ENCODE assay signal across 3 cellular contexts in the genomic region with DNA sequence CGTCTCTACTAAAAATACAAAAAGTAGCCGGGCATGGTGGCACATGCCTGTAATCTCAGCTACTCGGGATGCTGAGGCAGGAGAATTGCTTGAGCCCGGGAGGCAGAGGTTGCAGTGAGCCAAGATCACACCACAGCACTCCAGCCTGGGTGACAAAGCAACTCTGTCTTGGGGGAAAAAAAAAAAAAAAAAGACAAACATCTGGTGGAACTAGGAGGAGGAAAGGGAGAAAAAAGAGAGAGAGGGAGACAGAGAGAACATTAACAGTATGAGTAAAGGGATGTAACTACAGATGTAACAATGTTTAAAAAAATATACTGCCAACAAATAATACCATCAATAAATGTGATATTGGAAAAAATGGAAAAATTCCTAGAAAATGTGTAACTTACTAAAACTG. TPM values are rescaled to one million over a fixed set of nuclear protein-coding genes. Genes with fewer than 3 reads are reported as not detected.
"Had no signal": no experiment of that assay in that cellular context is flagged by ENCODE, and none has a peak within 500 bp of the region (broad histone marks: within the 10 kb centered on the region; RNA-seq: fewer than 3 reads in every experiment).

No MANE protein-coding gene starts in this region.

RNA-seq across cellular contexts. Expression of a gene that starts 32.3 kb away (rescaled TPM):
- total RNA-seq: OCI-LY7, PC-3, PC-9 had no signal
